Comparison of ENCODE assay signal across 17 cellular contexts in genomic region chr1:30274937-30275621, GRCh38.
DNase-seq lines count a peak whose midpoint lies in the region; ATAC-seq and TF ChIP-seq lines count a peak whose summit lies in the region.
"Had no signal": no experiment of that assay in that cellular context is flagged by ENCODE, and none has a peak within 500 bp of the region (broad histone marks: within the 10 kb centered on the region; RNA-seq: fewer than 3 reads in every experiment).

No MANE protein-coding gene starts in this region.

- H3K36me3 ChIP-seq in HEK293 (ENCODE audit: control insufficient read depth in 2 of 2, insufficient read depth in 1 of 2, low read length in 2 of 2) = no peaks in the 10 kb centered on the region

- DNase-seq in NCI-H1092 treated with DMSO at 0.1 percent for 48 hours (lab: John Stamatoyannopoulos, UW) (peak; percentile 17), NCI-H1092 (lab: John Stamatoyannopoulos, UW) (no peak), ecto neural progenitor cell (ENCODE audit: low spot score) (peak; percentile 40), cerebellar nuclear complex (lab: John Stamatoyannopoulos, UW) (no peak)
- peak; percentile 4 for DNase-seq in stimulated activated CD8-positive, alpha-beta memory T cell treated with anti-CD3 and anti-CD28 coated beads, Interleukin-4, amount 100 ng/mL, for 48 hours
- DNase-seq in stimulated activated CD4-positive, alpha-beta T cell treated with anti-CD3 and anti-CD28 coated beads, Interleukin-4, amount 100 ng/mL, for 24 hours = no peak
- DNase-seq: CD8-positive, alpha-beta memory T cell; DND-41; HFFc6; NCI-H1048; NCI-H2081 treated with DMSO at 0.1 percent for 48 hours; NCI-H524 treated with DMSO at 0.1 percent for 48 hours; OCI-M1 had no signal

- no peak for ATAC-seq in GM19395 (IDR thresholded peaks at IDR 0.05; ENCODE audit: unreplicated experiment)

- no peaks in the 10 kb centered on the region for H3K9me3 ChIP-seq in HEK293 (ENCODE audit: control insufficient read depth, insufficient read depth, low read depth, low read length)

- no peaks in the 10 kb centered on the region for H3K4me1 ChIP-seq in HEK293 (ENCODE audit: control insufficient read depth, insufficient read depth, low read length)

- no peak overlapping the region for H3K27ac ChIP-seq in HEK293 (ENCODE audit: extremely low read depth, low read depth, low read length)
- H3K27ac ChIP-seq: 22Rv1, KMS-11 had no signal

- POLR2A ChIA-PET in HEK293 (lab: Yijun Ruan, JAX) = no interaction called here

- no peak overlapping the region for H3K4me3 ChIP-seq in HEK293 (ENCODE audit: low read depth, low read length)

- TF ChIP-seq CTCF in HEK293 (tag by site-specific recombination; IDR thresholded peaks at IDR 0.05) = no peak

- CTCF ChIA-PET in HEK293 (lab: Yijun Ruan, JAX) = interaction anchor here (0.9 kb wide), 1 partner anchor 665 kb away, joined by 5 read pairs; no protein-coding TSS in a partner anchor

TF ChIP-seq in HEK293, 187 proteins besides CTCF, POLR2A, EP300 and RAD21:
- TF ChIP-seq ZNF660 (tag by site-specific recombination; IDR thresholded peaks at IDR 0.05) = no peak
- TF ChIP-seq ZIC2 (tag by site-specific recombination; IDR thresholded peaks at IDR 0.05) = peak; percentile 42
- no peak for TF ChIP-seq ZNF16 (tag by site-specific recombination; IDR thresholded peaks at IDR 0.05; ENCODE audit: low read depth)

Comparison
In these comparisons a context has a peak if more than half of its experiments do, and no peak if none do; other contexts are left out.
1. DNase-seq: peak in NCI-H1092 treated with DMSO at 0.1 percent for 48 hours (single experiment), ecto neural progenitor cell (single experiment) and stimulated activated CD8-positive, alpha-beta memory T cell treated with anti-CD3 and anti-CD28 coated beads, Interleukin-4, amount 100 ng/mL, for 48 hours (single experiment); none in NCI-H1092 (single experiment), cerebellar nuclear complex (0 of 2) and stimulated activated CD4-positive, alpha-beta T cell treated with anti-CD3 and anti-CD28 coated beads, Interleukin-4, amount 100 ng/mL, for 24 hours (single experiment).